Comparison of ENCODE assay signal across 1 cellular context in genomic region chr3:179929091-179929529, GRCh38.
A peak's percentile ranks its signal among the peaks of the same experiment; 100 is the strongest.
TF ChIP-seq lines count a peak whose summit lies in the region.

No MANE protein-coding gene starts in this region.

TF ChIP-seq in HepG2, 621 proteins besides CTCF, POLR2A, EP300 and RAD21 (continued from another document):
- TF ChIP-seq, protein P1, sequence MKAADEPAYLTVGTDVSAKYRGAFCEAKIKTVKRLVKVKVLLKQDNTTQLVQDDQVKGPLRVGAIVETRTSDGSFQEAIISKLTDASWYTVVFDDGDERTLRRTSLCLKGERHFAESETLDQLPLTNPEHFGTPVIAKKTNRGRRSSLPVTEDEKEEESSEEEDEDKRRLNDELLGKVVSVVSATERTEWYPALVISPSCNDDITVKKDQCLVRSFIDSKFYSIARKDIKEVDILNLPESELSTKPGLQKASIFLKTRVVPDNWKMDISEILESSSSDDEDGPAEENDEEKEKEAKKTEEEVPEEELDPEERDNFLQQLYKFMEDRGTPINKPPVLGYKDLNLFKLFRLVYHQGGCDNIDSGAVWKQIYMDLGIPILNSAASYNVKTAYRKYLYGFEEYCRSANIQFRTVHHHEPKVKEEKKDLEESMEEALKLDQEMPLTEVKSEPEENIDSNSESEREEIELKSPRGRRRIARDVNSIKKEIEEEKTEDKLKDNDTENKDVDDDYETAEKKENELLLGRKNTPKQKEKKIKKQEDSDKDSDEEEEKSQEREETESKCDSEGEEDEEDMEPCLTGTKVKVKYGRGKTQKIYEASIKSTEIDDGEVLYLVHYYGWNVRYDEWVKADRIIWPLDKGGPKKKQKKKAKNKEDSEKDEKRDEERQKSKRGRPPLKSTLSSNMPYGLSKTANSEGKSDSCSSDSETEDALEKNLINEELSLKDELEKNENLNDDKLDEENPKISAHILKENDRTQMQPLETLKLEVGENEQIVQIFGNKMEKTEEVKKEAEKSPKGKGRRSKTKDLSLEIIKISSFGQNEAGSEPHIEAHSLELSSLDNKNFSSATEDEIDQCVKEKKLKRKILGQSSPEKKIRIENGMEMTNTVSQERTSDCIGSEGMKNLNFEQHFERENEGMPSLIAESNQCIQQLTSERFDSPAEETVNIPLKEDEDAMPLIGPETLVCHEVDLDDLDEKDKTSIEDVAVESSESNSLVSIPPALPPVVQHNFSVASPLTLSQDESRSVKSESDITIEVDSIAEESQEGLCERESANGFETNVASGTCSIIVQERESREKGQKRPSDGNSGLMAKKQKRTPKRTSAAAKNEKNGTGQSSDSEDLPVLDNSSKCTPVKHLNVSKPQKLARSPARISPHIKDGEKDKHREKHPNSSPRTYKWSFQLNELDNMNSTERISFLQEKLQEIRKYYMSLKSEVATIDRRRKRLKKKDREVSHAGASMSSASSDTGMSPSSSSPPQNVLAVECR (CRISPR knock-in tag; IDR thresholded peaks at IDR 0.05; ENCODE audit: borderline replicate concordance) = no peak
- no peak for TF ChIP-seq FOXK1 (CRISPR knock-in tag; IDR thresholded peaks at IDR 0.05; ENCODE audit: borderline replicate concordance, low read depth)
- no peak for TF ChIP-seq ZNF777 (CRISPR knock-in tag; IDR thresholded peaks at IDR 0.05)
- peak; percentile 73 for TF ChIP-seq ZNF652 (CRISPR knock-in tag; IDR thresholded peaks at IDR 0.05; ENCODE audit: borderline replicate concordance, low read depth)
- TF ChIP-seq PITX1 (CRISPR knock-in tag; IDR thresholded peaks at IDR 0.05) = peak; percentile 71; the same call in 1 of the 2 replicates
- TF ChIP-seq ZNF572 (CRISPR knock-in tag; IDR thresholded peaks at IDR 0.05) = no peak
- TF ChIP-seq NFRKB (IDR thresholded peaks at IDR 0.05) = no peak
- TF ChIP-seq HNF4G (IDR thresholded peaks at IDR 0.05; ENCODE audit: borderline replicate concordance, low read depth, low read length) = no peak
- no peak for TF ChIP-seq HNF4G (CRISPR knock-in tag; IDR thresholded peaks at IDR 0.05; ENCODE audit: borderline replicate concordance, low read depth)
- TF ChIP-seq ZFYVE20 (CRISPR knock-in tag; IDR thresholded peaks at IDR 0.05; ENCODE audit: borderline replicate concordance, low read depth) = no peak
- TF ChIP-seq, protein P2, sequence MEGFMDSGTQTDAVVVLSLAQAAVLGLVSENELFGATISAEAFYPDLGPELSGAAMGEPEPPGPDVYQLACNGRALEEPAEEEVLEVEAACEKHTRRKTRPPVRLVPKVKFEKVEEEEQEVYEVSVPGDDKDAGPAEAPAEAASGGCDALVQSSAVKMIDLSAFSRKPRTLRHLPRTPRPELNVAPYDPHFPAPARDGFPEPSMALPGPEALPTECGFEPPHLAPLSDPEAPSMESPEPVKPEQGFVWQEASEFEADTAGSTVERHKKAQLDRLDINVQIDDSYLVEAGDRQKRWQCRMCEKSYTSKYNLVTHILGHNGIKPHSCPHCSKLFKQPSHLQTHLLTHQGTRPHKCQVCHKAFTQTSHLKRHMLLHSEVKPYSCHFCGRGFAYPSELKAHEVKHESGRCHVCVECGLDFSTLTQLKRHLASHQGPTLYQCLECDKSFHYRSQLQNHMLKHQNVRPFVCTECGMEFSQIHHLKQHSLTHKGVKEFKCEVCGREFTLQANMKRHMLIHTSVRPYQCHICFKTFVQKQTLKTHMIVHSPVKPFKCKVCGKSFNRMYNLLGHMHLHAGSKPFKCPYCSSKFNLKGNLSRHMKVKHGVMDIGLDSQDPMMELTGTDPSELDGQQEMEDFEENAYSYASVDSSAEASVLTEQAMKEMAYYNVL (CRISPR knock-in tag; IDR thresholded peaks at IDR 0.05; ENCODE audit: borderline replicate concordance) = no peak
- no peak for TF ChIP-seq PRDM15 (CRISPR knock-in tag; IDR thresholded peaks at IDR 0.05)
- TF ChIP-seq ELK4 (CRISPR knock-in tag; IDR thresholded peaks at IDR 0.05; ENCODE audit: borderline replicate concordance) = no peak
- peak; percentile 69 for TF ChIP-seq SMC3 (IDR thresholded peaks at IDR 0.05; ENCODE audit: low read length)
- no peak for TF ChIP-seq NKX3-1 (CRISPR knock-in tag; IDR thresholded peaks at IDR 0.05)
- TF ChIP-seq ZNF737 (CRISPR knock-in tag; IDR thresholded peaks at IDR 0.05; ENCODE audit: borderline replicate concordance) = no peak
- no peak for TF ChIP-seq ZNF512 (CRISPR knock-in tag; IDR thresholded peaks at IDR 0.05)
- TF ChIP-seq ASH2L (IDR thresholded peaks at IDR 0.05; ENCODE audit: insufficient read length, low read depth, low read length) = no peak
- TF ChIP-seq HOXD1 (CRISPR knock-in tag; IDR thresholded peaks at IDR 0.05) = no peak
- TF ChIP-seq ZNF781 (CRISPR knock-in tag; IDR thresholded peaks at IDR 0.05; ENCODE audit: borderline replicate concordance, not compliant biosample characterization) = no peak
- TF ChIP-seq EED (CRISPR knock-in tag; IDR thresholded peaks at IDR 0.05) = no peak
- no peak for TF ChIP-seq ZC3H4 (CRISPR knock-in tag; IDR thresholded peaks at IDR 0.05; ENCODE audit: borderline replicate concordance)
- TF ChIP-seq ZNF138 (CRISPR knock-in tag; IDR thresholded peaks at IDR 0.05; ENCODE audit: low read depth) = no peak
- TF ChIP-seq ZNF615 (CRISPR knock-in tag; IDR thresholded peaks at IDR 0.05; ENCODE audit: borderline replicate concordance) = no peak
- peak; percentile 52 for TF ChIP-seq STAG1 (CRISPR knock-in tag; IDR thresholded peaks at IDR 0.05)
- TF ChIP-seq ZNF703 (CRISPR knock-in tag; IDR thresholded peaks at IDR 0.05; ENCODE audit: borderline replicate concordance) = no peak
- no peak for TF ChIP-seq RFXANK (CRISPR knock-in tag; IDR thresholded peaks at IDR 0.05)
- TF ChIP-seq ZNF556 (CRISPR knock-in tag; IDR thresholded peaks at IDR 0.05; ENCODE audit: borderline replicate concordance) = no peak
- no peak for TF ChIP-seq FOXA3 (CRISPR knock-in tag; IDR thresholded peaks at IDR 0.05)
- TF ChIP-seq KDM1A (CRISPR knock-in tag; IDR thresholded peaks at IDR 0.05) = no peak
- no peak for TF ChIP-seq CCAR2 (optimal IDR thresholded peaks at IDR 0.05; ENCODE audit: low read depth, low read length)
